ENCODE assay signal across 26 cellular contexts in genomic region chr10:64859911-64860310, GRCh38.
A peak's percentile ranks its signal among the peaks of the same experiment; 100 is the strongest.
DNase-seq lines count a peak whose midpoint lies in the region; FAIRE-seq and TF ChIP-seq lines count a peak whose summit lies in the region.
"Had no signal": no experiment of that assay in that cellular context is flagged by ENCODE, and none has a peak within 500 bp of the region (broad histone marks: within the 10 kb centered on the region; RNA-seq: fewer than 3 reads in every experiment).

No MANE protein-coding gene starts in this region.

- H4K20me1 ChIP-seq in hepatocyte (ENCODE audit: insufficient read depth, poor library complexity, severe bottlenecking) = no peaks in the 10 kb centered on the region
- H4K20me1 ChIP-seq: BLaER1 had no signal

- H3K36me3 ChIP-seq in hepatocyte (replicated peaks; ENCODE audit: insufficient read depth, low read depth) (no peaks in the 10 kb centered on the region), small intestine (ENCODE audit: control insufficient read depth in 2 of 2, insufficient read depth in 2 of 2, low read length in 2 of 2) (no peaks in the 10 kb centered on the region)
- H3K36me3 ChIP-seq: BLaER1, Peyer's patch had no signal

- no peak for FAIRE-seq in small intestine (lab: Jason Lieb, UNC)
- FAIRE-seq: A204.1, GM12891 had no signal

- in situ Hi-C loops in SK-MEL-5 (cut with HindIII; ENCODE audit: low pct_unique_long_range_greater_than_20kb, low sequenced_read_pairs) (no loop called here), GM13977 (cut with MboI; ENCODE audit: low pct_unique_long_range_greater_than_20kb, low sequenced_read_pairs, unreplicated experiment) (no loop called here)

- H3K27me3 ChIP-seq in hepatocyte (no peaks in the 10 kb centered on the region), small intestine (ENCODE audit: control insufficient read depth in 2 of 2, insufficient read depth in 2 of 2, low read length in 2 of 2) (no peaks in the 10 kb centered on the region)
- H3K27me3 ChIP-seq: BLaER1, Peyer's patch had no signal

- H3K9me3 ChIP-seq in hepatocyte (ENCODE audit: low read depth) (no peaks in the 10 kb centered on the region), small intestine (ENCODE audit: control insufficient read depth, low read depth) (no peaks in the 10 kb centered on the region)
- H3K9me3 ChIP-seq: BLaER1, Peyer's patch had no signal

- 42% methylated on average over 2 of the region's 2 CpGs for WGBS in hepatocyte (ENCODE audit: low lambda C conversion rate, missing lambda C conversion rate)
- 36 to 60% (median 46%) methylated on average over 2 of the region's 2 CpGs for WGBS in small intestine, 3 donors

- H3K27ac ChIP-seq in C4-2B (no peak overlapping the region), hepatocyte (no peak overlapping the region), small intestine (ENCODE audit: low read depth in 1 of 2, low read length in 1 of 2) (no peak overlapping the region)
- H3K27ac ChIP-seq: BLaER1, HL-60, KMS-11, Peyer's patch had no signal

- no peak overlapping the region for H3K4me2 ChIP-seq in hepatocyte
- H3K4me2 ChIP-seq: BLaER1, KMS-11 had no signal

- TF ChIP-seq CTCF in C4-2B (conservative IDR thresholded peaks at IDR 0.05) = 0 out of 2 replicates have a peak, but pooled peaks have one; percentile 6
- peak; percentile 8; the same call in 1 of the 2 replicates for TF ChIP-seq CTCF in LNCAP (IDR thresholded peaks at IDR 0.05)
- peak; percentile 17 for TF ChIP-seq CTCF in hepatocyte (IDR thresholded peaks at IDR 0.05; ENCODE audit: poor library complexity)
- TF ChIP-seq CTCF in GM13977 (IDR thresholded peaks at IDR 0.05; ENCODE audit: extremely low read depth, insufficient read depth, missing control alignments) = no peak

- no peak overlapping the region for H3K4me3 ChIP-seq in hepatocyte
- no peak overlapping the region for H3K4me3 ChIP-seq in small intestine (ENCODE audit: low read depth in 1 of 2, low read length in 2 of 2)
- H3K4me3 ChIP-seq: BLaER1, Peyer's patch had no signal

- no peaks in the 10 kb centered on the region for H3K9me2 ChIP-seq in hepatocyte (replicated peaks; ENCODE audit: insufficient read depth)

- no peaks in the 10 kb centered on the region for H3K4me1 ChIP-seq in hepatocyte (ENCODE audit: insufficient read depth)
- H3K4me1 ChIP-seq in small intestine (ENCODE audit: control insufficient read depth in 2 of 2, insufficient read depth in 1 of 2, low read depth in 1 of 2, low read length in 1 of 2) = no peaks in the 10 kb centered on the region
- H3K4me1 ChIP-seq: BLaER1, Peyer's patch had no signal

- DNase-seq in SK-MEL-5 (ENCODE audit: low read depth, low spot score) = peak; percentile 5
- DNase-seq in hepatocyte (ENCODE audit: low spot score) = no peak
- no peak for DNase-seq in stimulated activated CD8-positive, alpha-beta memory T cell treated with anti-CD3 and anti-CD28 coated beads, Interleukin-4, amount 100 ng/mL, for 48 hours
- DNase-seq in small intestine = no peak
- no peak for DNase-seq in GM13977 (ENCODE audit: low spot score)
- DNase-seq: CD4-positive, alpha-beta T cell; DMS79; EL; GF-D8; GOT3; MV-4-11; NCI-H1105; NCI-H1436 treated with DMSO at 0.1 percent for 48 hours; NCI-H187 treated with DMSO at 0.1 percent for 48 hours; NCI-H446; NCI-H524 treated with DMSO at 0.1 percent for 48 hours; NCI-H774; Peyer's patch; SHP77 treated with DMSO at 0.1 percent for 48 hours had no signal

- no peaks in the 10 kb centered on the region for H3K79me2 ChIP-seq in hepatocyte

- no peak overlapping the region for H2AFZ ChIP-seq in hepatocyte
